Comparison of ENCODE assay signal across 22 cellular contexts in the genomic region with DNA sequence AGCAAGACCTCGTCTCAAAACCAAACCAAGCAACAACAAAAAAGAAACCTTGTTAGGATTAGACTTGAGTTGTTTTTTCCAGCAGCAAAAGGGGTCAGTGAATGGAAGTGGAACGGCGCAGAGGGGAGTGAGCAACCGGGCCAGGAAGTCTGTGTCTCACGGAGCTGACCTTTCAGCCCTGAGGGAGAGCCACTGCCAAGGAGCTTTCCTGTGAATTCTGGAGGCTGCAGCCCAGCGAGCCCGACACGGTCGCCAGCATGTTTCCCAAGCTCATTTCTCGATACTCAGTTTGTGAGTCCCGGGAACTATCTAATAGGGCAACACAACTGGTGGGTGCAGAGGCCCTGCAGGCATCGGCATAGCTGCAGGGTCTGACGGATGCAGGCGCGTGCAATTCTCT. TPM values are rescaled to one million over a fixed set of nuclear protein-coding genes. Genes with fewer than 3 reads are reported as not detected.
DNase-seq lines count a peak whose midpoint lies in the region; ATAC-seq and TF ChIP-seq lines count a peak whose summit lies in the region.
"Had no signal": no experiment of that assay in that cellular context is flagged by ENCODE, and none has a peak within 500 bp of the region (broad histone marks: within the 10 kb centered on the region; RNA-seq: fewer than 3 reads in every experiment).

No MANE protein-coding gene starts in this region.

- H3K27me3 ChIP-seq in left ventricle myocardium inferior (ENCODE audit: low read depth) (no peaks in the 10 kb centered on the region), heart right ventricle (no peaks in the 10 kb centered on the region), lower lobe of right lung (ENCODE audit: low read depth) (no peaks in the 10 kb centered on the region), vagina (no peaks in the 10 kb centered on the region)
- H3K27me3 ChIP-seq: SJCRH30 had no signal

- TF ChIP-seq POLR2A in vagina (IDR thresholded peaks at IDR 0.05) = no peak

- peaks cover 44% of the 10 kb centered on the region for H3K4me1 ChIP-seq in left ventricle myocardium inferior
- peaks cover 18 to 48% (median 27%) of the 10 kb centered on the region in 9 donors for H3K4me1 ChIP-seq in heart right ventricle
- peaks cover 28% of the 10 kb centered on the region for H3K4me1 ChIP-seq in lower lobe of right lung
- peaks cover 5% of the 10 kb centered on the region for H3K4me1 ChIP-seq in vagina
- H3K4me1 ChIP-seq: HAP-1, SJCRH30 had no signal

- DNase-seq in left ventricle myocardium inferior (no peak), heart right ventricle (no peak), dermis blood vessel endothelial cell (peak; percentile 67), lower lobe of right lung (no peak), vagina (ENCODE audit: extremely low spot score in 2 of 2) (no peak), hepatic stellate cell (ENCODE audit: low spot score) (no peak)
- DNase-seq: Karpas-422; NCI-H1105 treated with DMSO at 0.1 percent for 48 hours; NCI-H2029 treated with DMSO at 0.1 percent for 48 hours; NCI-H226; NCI-H524; NCI-H774; NK-92 treated with Interleukin-12 subunit alpha and Interleukin-12 subunit beta, amount 100 ng/mL, for 24 hours; SJCRH30 had no signal

- H3K27ac ChIP-seq in left ventricle myocardium inferior (replicated peaks) = peak overlapping the region; percentile 65
- peak overlapping the region in 2 of 10 donors; percentile 49 to 53 for H3K27ac ChIP-seq in heart right ventricle
- peak overlapping the region; percentile 19 for H3K27ac ChIP-seq in lower lobe of right lung
- H3K27ac ChIP-seq in vagina = peak overlapping the region; percentile 39
- H3K27ac ChIP-seq: SJCRH30 had no signal

- H3K9me3 ChIP-seq in left ventricle myocardium inferior (replicated peaks) (peaks cover 12% of the 10 kb centered on the region), heart right ventricle (peaks cover 0 to 16% (median 7%) of the 10 kb centered on the region in 11 donors), lower lobe of right lung (peaks cover 9% of the 10 kb centered on the region), vagina (no peaks in the 10 kb centered on the region)
- H3K9me3 ChIP-seq: SJCRH30 had no signal

- 70 to 73% methylated on average over 15 of the region's 15 CpGs for WGBS in heart right ventricle, 2 donors

- intact Hi-C loops in left ventricle myocardium inferior (cut with micrococcal nuclease) = no loop called here
- intact Hi-C loops in heart right ventricle (cut with DNase I) = no loop called here
- intact Hi-C loops in lower lobe of right lung (cut with DNase I) = no loop called here
- intact Hi-C loops in vagina (cut with DNase I) = no loop called here

- H3K4me3 ChIP-seq in left ventricle myocardium inferior = peak overlapping the region; percentile 12
- H3K4me3 ChIP-seq in heart right ventricle = no peak overlapping the region
- no peak overlapping the region for H3K4me3 ChIP-seq in lower lobe of right lung
- no peak overlapping the region for H3K4me3 ChIP-seq in vagina
- H3K4me3 ChIP-seq: GM23338, HAP-1, SJCRH30 had no signal

- ATAC-seq in heart right ventricle (no peak), lower lobe of right lung (no peak), SK-N-SH treated with all-trans-retinoic acid at 6 μM for 48 hours (no peak)
- ATAC-seq: Panc1 had no signal

- TF ChIP-seq CTCF in left ventricle myocardium inferior (IDR thresholded peaks at IDR 0.05; ENCODE audit: borderline replicate concordance) = no peak
- TF ChIP-seq CTCF in heart right ventricle (IDR thresholded peaks at IDR 0.05) = no peak
- no peak for TF ChIP-seq CTCF in lower lobe of right lung (IDR thresholded peaks at IDR 0.05)
- TF ChIP-seq CTCF in vagina (IDR thresholded peaks at IDR 0.05) = no peak

- peaks cover 5% of the 10 kb centered on the region for H3K36me3 ChIP-seq in left ventricle myocardium inferior
- H3K36me3 ChIP-seq in heart right ventricle = peaks cover 0 to 38% (median 0%) of the 10 kb centered on the region in 9 donors
- H3K36me3 ChIP-seq in lower lobe of right lung = peaks cover 30% of the 10 kb centered on the region
- peaks cover 0 to 21% of the 10 kb centered on the region in 2 donors for H3K36me3 ChIP-seq in vagina

TF ChIP-seq in SK-N-SH treated with all-trans-retinoic acid at 6 μM for 48 hours, 23 proteins besides CTCF, POLR2A, EP300 and RAD21 (continues in another document):
- TF ChIP-seq PPARA (CRISPR knock-in tag; IDR thresholded peaks at IDR 0.05; ENCODE audit: borderline replicate concordance) (no peak), TOX (CRISPR knock-in tag; IDR thresholded peaks at IDR 0.05; ENCODE audit: borderline replicate concordance) (no peak), ISL1 (CRISPR knock-in tag; IDR thresholded peaks at IDR 0.05) (no peak), CSDC2 (CRISPR knock-in tag; IDR thresholded peaks at IDR 0.05) (no peak)
- TF ChIP-seq, protein P1, sequence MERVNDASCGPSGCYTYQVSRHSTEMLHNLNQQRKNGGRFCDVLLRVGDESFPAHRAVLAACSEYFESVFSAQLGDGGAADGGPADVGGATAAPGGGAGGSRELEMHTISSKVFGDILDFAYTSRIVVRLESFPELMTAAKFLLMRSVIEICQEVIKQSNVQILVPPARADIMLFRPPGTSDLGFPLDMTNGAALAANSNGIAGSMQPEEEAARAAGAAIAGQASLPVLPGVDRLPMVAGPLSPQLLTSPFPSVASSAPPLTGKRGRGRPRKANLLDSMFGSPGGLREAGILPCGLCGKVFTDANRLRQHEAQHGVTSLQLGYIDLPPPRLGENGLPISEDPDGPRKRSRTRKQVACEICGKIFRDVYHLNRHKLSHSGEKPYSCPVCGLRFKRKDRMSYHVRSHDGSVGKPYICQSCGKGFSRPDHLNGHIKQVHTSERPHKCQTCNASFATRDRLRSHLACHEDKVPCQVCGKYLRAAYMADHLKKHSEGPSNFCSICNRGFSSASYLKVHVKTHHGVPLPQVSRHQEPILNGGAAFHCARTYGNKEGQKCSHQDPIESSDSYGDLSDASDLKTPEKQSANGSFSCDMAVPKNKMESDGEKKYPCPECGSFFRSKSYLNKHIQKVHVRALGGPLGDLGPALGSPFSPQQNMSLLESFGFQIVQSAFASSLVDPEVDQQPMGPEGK (CRISPR knock-in tag; IDR thresholded peaks at IDR 0.05; ENCODE audit: borderline replicate concordance) = no peak
- TF ChIP-seq, protein P2, sequence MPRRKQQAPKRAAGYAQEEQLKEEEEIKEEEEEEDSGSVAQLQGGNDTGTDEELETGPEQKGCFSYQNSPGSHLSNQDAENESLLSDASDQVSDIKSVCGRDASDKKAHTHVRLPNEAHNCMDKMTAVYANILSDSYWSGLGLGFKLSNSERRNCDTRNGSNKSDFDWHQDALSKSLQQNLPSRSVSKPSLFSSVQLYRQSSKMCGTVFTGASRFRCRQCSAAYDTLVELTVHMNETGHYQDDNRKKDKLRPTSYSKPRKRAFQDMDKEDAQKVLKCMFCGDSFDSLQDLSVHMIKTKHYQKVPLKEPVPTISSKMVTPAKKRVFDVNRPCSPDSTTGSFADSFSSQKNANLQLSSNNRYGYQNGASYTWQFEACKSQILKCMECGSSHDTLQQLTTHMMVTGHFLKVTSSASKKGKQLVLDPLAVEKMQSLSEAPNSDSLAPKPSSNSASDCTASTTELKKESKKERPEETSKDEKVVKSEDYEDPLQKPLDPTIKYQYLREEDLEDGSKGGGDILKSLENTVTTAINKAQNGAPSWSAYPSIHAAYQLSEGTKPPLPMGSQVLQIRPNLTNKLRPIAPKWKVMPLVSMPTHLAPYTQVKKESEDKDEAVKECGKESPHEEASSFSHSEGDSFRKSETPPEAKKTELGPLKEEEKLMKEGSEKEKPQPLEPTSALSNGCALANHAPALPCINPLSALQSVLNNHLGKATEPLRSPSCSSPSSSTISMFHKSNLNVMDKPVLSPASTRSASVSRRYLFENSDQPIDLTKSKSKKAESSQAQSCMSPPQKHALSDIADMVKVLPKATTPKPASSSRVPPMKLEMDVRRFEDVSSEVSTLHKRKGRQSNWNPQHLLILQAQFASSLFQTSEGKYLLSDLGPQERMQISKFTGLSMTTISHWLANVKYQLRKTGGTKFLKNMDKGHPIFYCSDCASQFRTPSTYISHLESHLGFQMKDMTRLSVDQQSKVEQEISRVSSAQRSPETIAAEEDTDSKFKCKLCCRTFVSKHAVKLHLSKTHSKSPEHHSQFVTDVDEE (CRISPR knock-in tag; IDR thresholded peaks at IDR 0.05) = no peak
- TF ChIP-seq, protein P3, sequence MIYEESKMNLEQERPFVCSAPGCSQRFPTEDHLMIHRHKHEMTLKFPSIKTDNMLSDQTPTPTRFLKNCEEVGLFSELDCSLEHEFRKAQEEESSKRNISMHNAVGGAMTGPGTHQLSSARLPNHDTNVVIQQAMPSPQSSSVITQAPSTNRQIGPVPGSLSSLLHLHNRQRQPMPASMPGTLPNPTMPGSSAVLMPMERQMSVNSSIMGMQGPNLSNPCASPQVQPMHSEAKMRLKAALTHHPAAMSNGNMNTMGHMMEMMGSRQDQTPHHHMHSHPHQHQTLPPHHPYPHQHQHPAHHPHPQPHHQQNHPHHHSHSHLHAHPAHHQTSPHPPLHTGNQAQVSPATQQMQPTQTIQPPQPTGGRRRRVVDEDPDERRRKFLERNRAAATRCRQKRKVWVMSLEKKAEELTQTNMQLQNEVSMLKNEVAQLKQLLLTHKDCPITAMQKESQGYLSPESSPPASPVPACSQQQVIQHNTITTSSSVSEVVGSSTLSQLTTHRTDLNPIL (CRISPR knock-in tag; IDR thresholded peaks at IDR 0.05; ENCODE audit: low read depth) = no peak

RNA-seq across cellular contexts. Expression of a gene that starts 19.6 kb away (rescaled TPM):
- total RNA-seq in left ventricle myocardium inferior = 17.7 TPM
- 10 to 100 TPM; 14.5 to 22.0 (median 19.7) TPM for total RNA-seq in heart right ventricle
- 10 to 100 TPM; 27.4 to 50.5 TPM for polyA plus RNA-seq in heart right ventricle
- 19.7 and 21.3 TPM in 2 replicates for total RNA-seq in dermis blood vessel endothelial cell
- 27.5 TPM for total RNA-seq in lower lobe of right lung
- 23.8 TPM for total RNA-seq in vagina

RNA-seq across cellular contexts. Expression of a gene that starts 20.7 kb away (rescaled TPM):
- total RNA-seq in left ventricle myocardium inferior (27.1 TPM), heart right ventricle (10 to 100 TPM; 10.7 to 24.4 (median 18.1) TPM), dermis blood vessel endothelial cell (97.4 and 107 TPM in 2 replicates), lower lobe of right lung (63.1 TPM), vagina (33.1 TPM)
- polyA plus RNA-seq in heart right ventricle = 10 to 100 TPM; 37.5 to 49.9 TPM
- total RNA-seq: Daoy, M059J had no signal

RNA-seq across cellular contexts. Expression of a gene that starts 24.0 kb away (rescaled TPM):
- total RNA-seq in left ventricle myocardium inferior (not detected), heart right ventricle (not detected), dermis blood vessel endothelial cell (0.09 TPM in 1 of 2 replicates, not detected in the other), lower lobe of right lung (not detected), vagina (not detected)
- polyA plus RNA-seq in heart right ventricle = not detected
- total RNA-seq: Daoy, GM23338, M059J, SJCRH30 had no signal
- polyA plus RNA-seq: CD14-positive monocyte, GM23338, IgD-negative memory B cell had no signal

RNA-seq across cellular contexts. Expression of a gene that starts 37.9 kb away (rescaled TPM):
- 45.3 TPM for total RNA-seq in left ventricle myocardium inferior
- 10 to 100 TPM; 29.9 to 60.1 (median 35.1) TPM for total RNA-seq in heart right ventricle
- polyA plus RNA-seq in heart right ventricle = 10 to 100 TPM; 29.5 to 60.6 TPM
- 69.9 and 96.7 TPM in 2 replicates for total RNA-seq in dermis blood vessel endothelial cell
- 146 TPM for total RNA-seq in lower lobe of right lung
- 49.8 TPM for total RNA-seq in vagina
